ENCODE assay signal across 1 cellular context in genomic region chr6:136288566-136289326, GRCh38.
A peak's percentile ranks its signal among the peaks of the same experiment; 100 is the strongest.
TF ChIP-seq lines count a peak whose summit lies in the region.

No MANE protein-coding gene starts in this region.

TF ChIP-seq in HepG2, 621 proteins besides CTCF, POLR2A, EP300 and RAD21 (continued from another document and continues in another):
- peak; percentile 23; the same call in 1 of the 2 replicates for TF ChIP-seq ZBED4 (CRISPR knock-in tag; IDR thresholded peaks at IDR 0.05; ENCODE audit: borderline replicate concordance)
- TF ChIP-seq FLYWCH1 (CRISPR knock-in tag; IDR thresholded peaks at IDR 0.05), result no peak
- 0 out of 2 replicates have a peak, but pooled peaks have one; percentile 22 for TF ChIP-seq SIN3A (IDR thresholded peaks at IDR 0.05; ENCODE audit: borderline replicate concordance, low read depth, low read length)
- TF ChIP-seq THRA (CRISPR knock-in tag; IDR thresholded peaks at IDR 0.05; ENCODE audit: borderline replicate concordance), result no peak; the same call in 1 of the 2 replicates
- TF ChIP-seq CREB1 (IDR thresholded peaks at IDR 0.05), result 0 out of 2 replicates have a peak, but pooled peaks have one; percentile 9
- no peak for TF ChIP-seq CREB1 (CRISPR knock-in tag; IDR thresholded peaks at IDR 0.05)
- TF ChIP-seq TP53 (CRISPR knock-in tag; conservative IDR thresholded peaks at IDR 0.05), result no peak
- TF ChIP-seq GFI1 (CRISPR knock-in tag; IDR thresholded peaks at IDR 0.05; ENCODE audit: borderline replicate concordance), result no peak
- no peak for TF ChIP-seq ZNF121 (CRISPR knock-in tag; IDR thresholded peaks at IDR 0.05)
- TF ChIP-seq PRMT3 (CRISPR knock-in tag; IDR thresholded peaks at IDR 0.05; ENCODE audit: borderline replicate concordance, low read depth), result 0 out of 2 replicates have a peak, but pooled peaks have one; percentile 13
- TF ChIP-seq, protein P1, sequence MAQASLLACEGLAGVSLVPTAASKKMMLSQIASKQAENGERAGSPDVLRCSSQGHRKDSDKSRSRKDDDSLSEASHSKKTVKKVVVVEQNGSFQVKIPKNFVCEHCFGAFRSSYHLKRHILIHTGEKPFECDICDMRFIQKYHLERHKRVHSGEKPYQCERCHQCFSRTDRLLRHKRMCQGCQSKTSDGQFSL (CRISPR knock-in tag; IDR thresholded peaks at IDR 0.05), result no peak
- peak; percentile 16; the same call in 1 of the 2 replicates for TF ChIP-seq MED1 (CRISPR knock-in tag; IDR thresholded peaks at IDR 0.05)
- TF ChIP-seq ZNF30 (CRISPR knock-in tag; IDR thresholded peaks at IDR 0.05), result no peak
- TF ChIP-seq MBNL3 (CRISPR knock-in tag; conservative IDR thresholded peaks at IDR 0.05), result no peak
- TF ChIP-seq ZNF414 (CRISPR knock-in tag; IDR thresholded peaks at IDR 0.05), result no peak
- TF ChIP-seq ZNF367 (CRISPR knock-in tag; IDR thresholded peaks at IDR 0.05; ENCODE audit: borderline replicate concordance), result no peak
- no peak for TF ChIP-seq ZNF260 (CRISPR knock-in tag; IDR thresholded peaks at IDR 0.05; ENCODE audit: borderline replicate concordance, low read depth)
- TF ChIP-seq ARNT2 (CRISPR knock-in tag; IDR thresholded peaks at IDR 0.05; ENCODE audit: low read depth), result no peak
- TF ChIP-seq RFX1 (IDR thresholded peaks at IDR 0.05), result peak; percentile 88
- no peak for TF ChIP-seq TEAD2 (CRISPR knock-in tag; IDR thresholded peaks at IDR 0.05)
- TF ChIP-seq DRAP1 (CRISPR knock-in tag; IDR thresholded peaks at IDR 0.05), result peak; percentile 45; the same call in 1 of the 2 replicates
- TF ChIP-seq ZBTB7B (CRISPR knock-in tag; IDR thresholded peaks at IDR 0.05), result no peak
- no peak for TF ChIP-seq NONO (IDR thresholded peaks at IDR 0.05)
- TF ChIP-seq NONO (CRISPR knock-in tag; conservative IDR thresholded peaks at IDR 0.05), result no peak
- TF ChIP-seq KLF13 (CRISPR knock-in tag; IDR thresholded peaks at IDR 0.05), result no peak
- no peak for TF ChIP-seq ZNF235 (CRISPR knock-in tag; IDR thresholded peaks at IDR 0.05; ENCODE audit: borderline replicate concordance)
- TF ChIP-seq TCF7 (IDR thresholded peaks at IDR 0.05; ENCODE audit: low read depth), result no peak
- TF ChIP-seq EEA1 (CRISPR knock-in tag; IDR thresholded peaks at IDR 0.05; ENCODE audit: borderline replicate concordance), result peak; percentile 65; the same call in 1 of the 2 replicates
- TF ChIP-seq MYNN (CRISPR knock-in tag; IDR thresholded peaks at IDR 0.05; ENCODE audit: low read depth), result no peak
- no peak for TF ChIP-seq NR3C1 (CRISPR knock-in tag; IDR thresholded peaks at IDR 0.05)
- TF ChIP-seq, protein P2, sequence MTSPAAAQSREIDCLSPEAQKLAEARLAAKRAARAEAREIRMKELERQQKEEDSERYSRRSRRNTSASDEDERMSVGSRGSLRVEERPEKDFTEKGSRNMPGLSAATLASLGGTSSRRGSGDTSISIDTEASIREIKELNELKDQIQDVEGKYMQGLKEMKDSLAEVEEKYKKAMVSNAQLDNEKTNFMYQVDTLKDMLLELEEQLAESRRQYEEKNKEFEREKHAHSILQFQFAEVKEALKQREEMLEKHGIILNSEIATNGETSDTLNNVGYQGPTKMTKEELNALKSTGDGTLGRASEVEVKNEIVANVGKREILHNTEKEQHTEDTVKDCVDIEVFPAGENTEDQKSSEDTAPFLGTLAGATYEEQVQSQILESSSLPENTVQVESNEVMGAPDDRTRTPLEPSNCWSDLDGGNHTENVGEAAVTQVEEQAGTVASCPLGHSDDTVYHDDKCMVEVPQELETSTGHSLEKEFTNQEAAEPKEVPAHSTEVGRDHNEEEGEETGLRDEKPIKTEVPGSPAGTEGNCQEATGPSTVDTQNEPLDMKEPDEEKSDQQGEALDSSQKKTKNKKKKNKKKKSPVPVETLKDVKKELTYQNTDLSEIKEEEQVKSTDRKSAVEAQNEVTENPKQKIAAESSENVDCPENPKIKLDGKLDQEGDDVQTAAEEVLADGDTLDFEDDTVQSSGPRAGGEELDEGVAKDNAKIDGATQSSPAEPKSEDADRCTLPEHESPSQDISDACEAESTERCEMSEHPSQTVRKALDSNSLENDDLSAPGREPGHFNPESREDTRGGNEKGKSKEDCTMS (CRISPR knock-in tag; conservative IDR thresholded peaks at IDR 0.05), result no peak; the same call in 1 of the 2 replicates
- no peak for TF ChIP-seq CBX1 (IDR thresholded peaks at IDR 0.05; ENCODE audit: low read depth)
- TF ChIP-seq FOXO1 (CRISPR knock-in tag; IDR thresholded peaks at IDR 0.05), result peak; percentile 6
- no peak for TF ChIP-seq HMG20A (CRISPR knock-in tag; IDR thresholded peaks at IDR 0.05; ENCODE audit: borderline replicate concordance)
- no peak for TF ChIP-seq ZBTB21 (CRISPR knock-in tag; IDR thresholded peaks at IDR 0.05)
- TF ChIP-seq MXI1 (IDR thresholded peaks at IDR 0.05; ENCODE audit: borderline replicate concordance, low read depth, low read length), result peak; percentile 46; the same call in 1 of the 3 replicates
- TF ChIP-seq, protein P3, sequence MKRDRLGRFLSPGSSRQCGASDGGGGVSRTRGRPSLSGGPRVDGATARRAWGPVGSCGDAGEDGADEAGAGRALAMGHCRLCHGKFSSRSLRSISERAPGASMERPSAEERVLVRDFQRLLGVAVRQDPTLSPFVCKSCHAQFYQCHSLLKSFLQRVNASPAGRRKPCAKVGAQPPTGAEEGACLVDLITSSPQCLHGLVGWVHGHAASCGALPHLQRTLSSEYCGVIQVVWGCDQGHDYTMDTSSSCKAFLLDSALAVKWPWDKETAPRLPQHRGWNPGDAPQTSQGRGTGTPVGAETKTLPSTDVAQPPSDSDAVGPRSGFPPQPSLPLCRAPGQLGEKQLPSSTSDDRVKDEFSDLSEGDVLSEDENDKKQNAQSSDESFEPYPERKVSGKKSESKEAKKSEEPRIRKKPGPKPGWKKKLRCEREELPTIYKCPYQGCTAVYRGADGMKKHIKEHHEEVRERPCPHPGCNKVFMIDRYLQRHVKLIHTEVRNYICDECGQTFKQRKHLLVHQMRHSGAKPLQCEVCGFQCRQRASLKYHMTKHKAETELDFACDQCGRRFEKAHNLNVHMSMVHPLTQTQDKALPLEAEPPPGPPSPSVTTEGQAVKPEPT (CRISPR knock-in tag; IDR thresholded peaks at IDR 0.05; ENCODE audit: low read depth), result no peak; the same call in 1 of the 2 replicates
- TF ChIP-seq SOX5 (CRISPR knock-in tag; IDR thresholded peaks at IDR 0.05; ENCODE audit: borderline replicate concordance), result no peak
- TF ChIP-seq ZNF883 (CRISPR knock-in tag; IDR thresholded peaks at IDR 0.05; ENCODE audit: not compliant biosample characterization), result no peak
- TF ChIP-seq, protein P4, sequence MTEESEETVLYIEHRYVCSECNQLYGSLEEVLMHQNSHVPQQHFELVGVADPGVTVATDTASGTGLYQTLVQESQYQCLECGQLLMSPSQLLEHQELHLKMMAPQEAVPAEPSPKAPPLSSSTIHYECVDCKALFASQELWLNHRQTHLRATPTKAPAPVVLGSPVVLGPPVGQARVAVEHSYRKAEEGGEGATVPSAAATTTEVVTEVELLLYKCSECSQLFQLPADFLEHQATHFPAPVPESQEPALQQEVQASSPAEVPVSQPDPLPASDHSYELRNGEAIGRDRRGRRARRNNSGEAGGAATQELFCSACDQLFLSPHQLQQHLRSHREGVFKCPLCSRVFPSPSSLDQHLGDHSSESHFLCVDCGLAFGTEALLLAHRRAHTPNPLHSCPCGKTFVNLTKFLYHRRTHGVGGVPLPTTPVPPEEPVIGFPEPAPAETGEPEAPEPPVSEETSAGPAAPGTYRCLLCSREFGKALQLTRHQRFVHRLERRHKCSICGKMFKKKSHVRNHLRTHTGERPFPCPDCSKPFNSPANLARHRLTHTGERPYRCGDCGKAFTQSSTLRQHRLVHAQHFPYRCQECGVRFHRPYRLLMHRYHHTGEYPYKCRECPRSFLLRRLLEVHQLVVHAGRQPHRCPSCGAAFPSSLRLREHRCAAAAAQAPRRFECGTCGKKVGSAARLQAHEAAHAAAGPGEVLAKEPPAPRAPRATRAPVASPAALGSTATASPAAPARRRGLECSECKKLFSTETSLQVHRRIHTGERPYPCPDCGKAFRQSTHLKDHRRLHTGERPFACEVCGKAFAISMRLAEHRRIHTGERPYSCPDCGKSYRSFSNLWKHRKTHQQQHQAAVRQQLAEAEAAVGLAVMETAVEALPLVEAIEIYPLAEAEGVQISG (CRISPR knock-in tag; IDR thresholded peaks at IDR 0.05), result no peak
- TF ChIP-seq ZSCAN21 (CRISPR knock-in tag; IDR thresholded peaks at IDR 0.05; ENCODE audit: borderline replicate concordance), result 0 out of 2 replicates have a peak, but pooled peaks have one; percentile 8
- no peak for TF ChIP-seq GABPA (IDR thresholded peaks at IDR 0.05; ENCODE audit: low read depth, low read length)
- TF ChIP-seq GABPA (CRISPR knock-in tag; IDR thresholded peaks at IDR 0.05; ENCODE audit: low read depth), result no peak
- no peak for TF ChIP-seq AGO2 (optimal IDR thresholded peaks at IDR 0.05; ENCODE audit: low read depth, low read length)
- TF ChIP-seq ZNF10 (CRISPR knock-in tag; IDR thresholded peaks at IDR 0.05; ENCODE audit: borderline replicate concordance, low read depth), result no peak
- TF ChIP-seq ZNF543 (CRISPR knock-in tag; IDR thresholded peaks at IDR 0.05), result no peak; the same call in 1 of the 2 replicates
- TF ChIP-seq, protein P5, sequence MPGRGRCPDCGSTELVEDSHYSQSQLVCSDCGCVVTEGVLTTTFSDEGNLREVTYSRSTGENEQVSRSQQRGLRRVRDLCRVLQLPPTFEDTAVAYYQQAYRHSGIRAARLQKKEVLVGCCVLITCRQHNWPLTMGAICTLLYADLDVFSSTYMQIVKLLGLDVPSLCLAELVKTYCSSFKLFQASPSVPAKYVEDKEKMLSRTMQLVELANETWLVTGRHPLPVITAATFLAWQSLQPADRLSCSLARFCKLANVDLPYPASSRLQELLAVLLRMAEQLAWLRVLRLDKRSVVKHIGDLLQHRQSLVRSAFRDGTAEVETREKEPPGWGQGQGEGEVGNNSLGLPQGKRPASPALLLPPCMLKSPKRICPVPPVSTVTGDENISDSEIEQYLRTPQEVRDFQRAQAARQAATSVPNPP (CRISPR knock-in tag; IDR thresholded peaks at IDR 0.05), result no peak; the same call in 1 of the 2 replicates
- TF ChIP-seq EHMT2 (IDR thresholded peaks at IDR 0.05; ENCODE audit: borderline replicate concordance, low read depth, low read length), result no peak; the same call in 1 of the 2 replicates
- TF ChIP-seq SYNCRIP (IDR thresholded peaks at IDR 0.05; ENCODE audit: insufficient read depth, low read depth, low read length), result no peak
- TF ChIP-seq ZNF275 (CRISPR knock-in tag; IDR thresholded peaks at IDR 0.05; ENCODE audit: borderline replicate concordance), result no peak
- no peak for TF ChIP-seq ZNF329 (CRISPR knock-in tag; IDR thresholded peaks at IDR 0.05; ENCODE audit: low read depth)
- TF ChIP-seq ZNF558 (CRISPR knock-in tag; IDR thresholded peaks at IDR 0.05; ENCODE audit: borderline replicate concordance), result no peak
- no peak for TF ChIP-seq HHEX (CRISPR knock-in tag; IDR thresholded peaks at IDR 0.05)
- no peak for TF ChIP-seq KLF16 (CRISPR knock-in tag; IDR thresholded peaks at IDR 0.05)
- TF ChIP-seq ZNF788 (CRISPR knock-in tag; IDR thresholded peaks at IDR 0.05; ENCODE audit: borderline replicate concordance), result peak; percentile 51; the same call in 1 of the 2 replicates
